ENCODE assay signal across 19 cellular contexts in the genomic region with DNA sequence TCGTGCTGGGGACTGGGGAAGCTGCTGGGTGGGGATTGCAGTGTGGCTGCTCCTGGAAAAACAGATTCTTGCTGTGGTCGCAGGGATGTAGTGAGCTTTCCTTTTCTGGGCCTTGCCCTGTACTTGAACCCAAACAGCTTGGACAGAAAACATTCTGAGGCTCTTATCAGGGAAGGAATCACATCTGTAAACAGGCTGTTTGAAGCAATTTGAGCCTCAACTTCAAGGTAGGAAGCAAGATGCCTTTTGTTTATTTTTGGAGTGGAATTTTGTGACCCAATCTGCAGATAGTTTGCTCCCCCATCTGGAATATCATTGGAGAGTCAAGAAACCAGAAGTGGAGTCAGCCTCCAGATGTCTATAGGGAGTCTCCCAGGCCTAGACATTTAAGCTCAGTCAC.
"Had no signal": no experiment of that assay in that cellular context is flagged by ENCODE, and none has a peak within 500 bp of the region (broad histone marks: within the 10 kb centered on the region; RNA-seq: fewer than 3 reads in every experiment).

No MANE protein-coding gene starts in this region.

- H3K27me3 ChIP-seq: colonic mucosa, left lung, ovary, spleen, upper lobe of left lung had no signal

- DNase-seq: activated B cell treated with CpG ODN at 0.5 μM for 24 hours; activated CD4-positive, alpha-beta T cell treated with anti-CD3 and anti-CD28 coated beads for 36 hours; activated CD4-positive, alpha-beta T cell treated with anti-CD3 and anti-CD28 coated beads, Interleukin-2, amount 50 U/mL, for 48 hours; activated naive CD4-positive, alpha-beta T cell treated with anti-CD3 and anti-CD28 coated beads, Interleukin-2, amount 10 ng/mL, durations not matched to agents 7 days and 5 days; activated T-cell treated with anti-CD3 and anti-CD28 coated beads, Interleukin-2, amount 50 U/mL, for 48 hours; central memory CD4-positive, alpha-beta T cell; colonic mucosa; foreskin fibroblast; left lung; natural killer cell; ovary; spleen; stimulated activated CD4-positive, alpha-beta T cell treated with anti-CD3 and anti-CD28 coated beads, Interleukin-4, amount 100 ng/mL, for 24 hours; stimulated activated naive CD4-positive, alpha-beta T cell treated with Interleukin-2 at 50 U/mL for 16 hours; T-helper 9 cell; upper lobe of left lung had no signal

- H3K27ac ChIP-seq: colonic mucosa, epithelial cell of prostate, left lung, ovary, prostate gland, spleen, upper lobe of left lung had no signal

- H3K9me3 ChIP-seq: colonic mucosa, left lung, ovary, prostate gland, spleen, upper lobe of left lung had no signal

- H3K4me3 ChIP-seq: colonic mucosa, left lung, lung, ovary, prostate gland, spleen, upper lobe of left lung had no signal

- ATAC-seq: activated CD4-positive, alpha-beta T cell treated with anti-CD3 and anti-CD28 coated beads for 36 hours; left lung; natural killer cell had no signal

- H3K36me3 ChIP-seq: colonic mucosa, left lung, ovary, prostate gland, spleen, upper lobe of left lung had no signal

- H3K4me1 ChIP-seq: colonic mucosa, left lung, prostate gland, spleen, upper lobe of left lung had no signal
